Comparison of ENCODE assay signal across 11 cellular contexts in the genomic region with DNA sequence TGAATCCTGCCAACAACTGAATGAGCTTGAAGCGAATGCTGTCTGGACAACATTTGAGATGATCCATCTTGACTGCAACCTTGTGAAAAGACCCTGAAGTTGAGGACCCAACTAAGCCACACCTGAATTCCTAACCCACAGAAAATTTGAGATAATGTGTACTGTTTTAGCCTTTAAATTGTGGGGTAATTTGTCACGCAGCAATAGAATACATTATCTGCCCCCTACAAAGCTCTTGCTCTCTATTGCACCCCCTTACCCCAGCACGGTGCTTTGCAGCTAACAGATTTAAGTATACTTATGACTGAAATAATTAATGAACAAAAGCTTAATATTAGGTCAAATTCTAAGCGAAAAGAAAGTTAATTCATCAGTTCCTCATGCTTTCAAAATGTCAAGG. TPM values are rescaled to one million over a fixed set of nuclear protein-coding genes. Genes with fewer than 3 reads are reported as not detected.
DNase-seq lines count a peak whose midpoint lies in the region; ATAC-seq and TF ChIP-seq lines count a peak whose summit lies in the region.
"Had no signal": no experiment of that assay in that cellular context is flagged by ENCODE, and none has a peak within 500 bp of the region (broad histone marks: within the 10 kb centered on the region; RNA-seq: fewer than 3 reads in every experiment).

No MANE protein-coding gene starts in this region.

- no peak overlapping the region for H2BK12ac ChIP-seq in H9 (ENCODE audit: insufficient read length, low read depth, low read length)

- H3K4me1 Mint-ChIP-seq in CD4-positive, alpha-beta memory T cell, result peaks cover 6 to 19% (median 9%) of the 10 kb centered on the region in 4 donors
- peaks cover 12 to 23% of the 10 kb centered on the region in 2 experiments for H3K4me1 Mint-ChIP-seq in H9
- H3K4me1 Mint-ChIP-seq in activated CD8-positive, alpha-beta T cell treated with anti-CD3 and anti-CD28 coated beads for 36 hours (ENCODE audit: low read depth), result peaks cover 23% of the 10 kb centered on the region
- peaks cover 7 to 42% (median 16%) of the 10 kb centered on the region in 7 donors for H3K4me1 Mint-ChIP-seq in naive thymus-derived CD4-positive, alpha-beta T cell

- no peaks in the 10 kb centered on the region for H3K36me3 ChIP-seq in CD4-positive, alpha-beta memory T cell (ENCODE audit: insufficient read depth, low read length)
- H3K36me3 ChIP-seq in naive thymus-derived CD4-positive, alpha-beta T cell (ENCODE audit: control insufficient read depth in 2 of 3, insufficient read depth in 3 of 3, low read length in 3 of 3), result peaks cover 0 to 4% (median 0%) of the 10 kb centered on the region in 3 experiments
- H3K36me3 ChIP-seq: sigmoid colon had no signal

- no peaks in the 10 kb centered on the region for H3K79me1 ChIP-seq in H9 (ENCODE audit: insufficient read depth, low read depth, low read length, poor library complexity, severe bottlenecking)

- H3K14ac ChIP-seq in H9 (ENCODE audit: insufficient read depth, low read length), result no peak overlapping the region

- no peaks in the 10 kb centered on the region for H3K27me3 Mint-ChIP-seq in CD4-positive, alpha-beta memory T cell
- H3K27me3 Mint-ChIP-seq in H9 (ENCODE audit: low read depth), result peaks cover 15% of the 10 kb centered on the region
- no peaks in the 10 kb centered on the region for H3K27me3 Mint-ChIP-seq in activated CD8-positive, alpha-beta T cell treated with anti-CD3 and anti-CD28 coated beads for 36 hours
- H3K27me3 Mint-ChIP-seq in naive thymus-derived CD4-positive, alpha-beta T cell, result no peaks in the 10 kb centered on the region

- H3K36me3 Mint-ChIP-seq in CD4-positive, alpha-beta memory T cell, result no peaks in the 10 kb centered on the region
- H3K36me3 Mint-ChIP-seq in H9 (ENCODE audit: insufficient read depth in 1 of 3, low read depth in 3 of 3), result peaks cover 9 to 33% (median 23%) of the 10 kb centered on the region in 3 experiments; a peak in 6 of 7 replicates
- peaks cover 29% of the 10 kb centered on the region for H3K36me3 Mint-ChIP-seq in activated CD8-positive, alpha-beta T cell treated with anti-CD3 and anti-CD28 coated beads for 36 hours (ENCODE audit: low read depth)
- peaks cover 0 to 11% (median 0%) of the 10 kb centered on the region in 5 donors for H3K36me3 Mint-ChIP-seq in naive thymus-derived CD4-positive, alpha-beta T cell

- H4K8ac ChIP-seq in H9 (replicated peaks; ENCODE audit: insufficient read length, low read depth, low read length), result no peak overlapping the region

- peaks cover 7% of the 10 kb centered on the region for H3K4me1 ChIP-seq in CD4-positive, alpha-beta memory T cell (ENCODE audit: insufficient read depth, low read length)
- no peaks in the 10 kb centered on the region; the same call in 1 of the 2 replicates for H3K4me1 ChIP-seq in H9 (ENCODE audit: insufficient read depth, low read length)
- peaks cover 6% of the 10 kb centered on the region in 2 donors for H3K4me1 ChIP-seq in naive thymus-derived CD4-positive, alpha-beta T cell (ENCODE audit: control insufficient read depth in 2 of 2, insufficient read depth in 2 of 2, low read length in 2 of 2)

- POLR2A ChIA-PET in CD4-positive, alpha-beta memory T cell (lab: Charles Lee; ENCODE audit: partially characterized antibody), result interaction anchor here (0.5 to 5.3 kb wide), 5 partner anchors 29 to 88 kb away, joined by 3 to 45 read pairs (median 21); a partner anchor contains a TSS
- POLR2A ChIA-PET in activated CD8-positive, alpha-beta T cell treated with anti-CD3 and anti-CD28 coated beads for 36 hours (lab: Charles Lee), result interaction anchor here (0.8 to 2.1 kb wide), 4 partner anchors 10 to 100 kb away, joined by 3 to 5 read pairs (median 3); a partner anchor contains a TSS
- POLR2A ChIA-PET in naive thymus-derived CD4-positive, alpha-beta T cell (lab: Charles Lee), result interaction anchor here (3.2 kb wide), 1 partner anchor 51 kb away, joined by 25 read pairs; a partner anchor contains a TSS

- H3T11ph ChIP-seq in H9 (ENCODE audit: low read length), result no peak overlapping the region

- no peak overlapping the region for H3K27ac ChIP-seq in CD4-positive, alpha-beta memory T cell (ENCODE audit: low read depth, low read length)
- no peak overlapping the region for H3K27ac ChIP-seq in H9 (ENCODE audit: insufficient read length, low read depth, low read length)
- no peak overlapping the region for H3K27ac ChIP-seq in naive thymus-derived CD4-positive, alpha-beta T cell (ENCODE audit: low read depth, low read length)
- H3K27ac ChIP-seq: heart right ventricle, sigmoid colon, stomach had no signal

- 0 out of 2 replicates have a peak, but pooled peaks cover 4% of the 10 kb centered on the region for H3K79me2 ChIP-seq in H9 (ENCODE audit: insufficient read depth, low read length)

- CTCF ChIA-PET in CD4-positive, alpha-beta memory T cell (lab: Charles Lee; ENCODE audit: partially characterized antibody), result interaction anchor here (0.6 to 2.1 kb wide), 2 partner anchors 18 to 66 kb away, joined by 3 to 7 read pairs; a partner anchor contains a TSS
- CTCF ChIA-PET in activated CD8-positive, alpha-beta T cell treated with anti-CD3 and anti-CD28 coated beads for 36 hours (lab: Charles Lee), result interaction anchor here (0.6 to 1.4 kb wide), 2 partner anchors 175 to 1091 kb away, joined by 4 read pairs; no protein-coding TSS in a partner anchor
- CTCF ChIA-PET in naive thymus-derived CD4-positive, alpha-beta T cell (lab: Charles Lee), result no interaction called here

- no peak for TF ChIP-seq CTCF in H9 (conservative IDR thresholded peaks at IDR 0.05)
- TF ChIP-seq CTCF in activated CD8-positive, alpha-beta T cell treated with anti-CD3 and anti-CD28 coated beads for 36 hours (IDR thresholded peaks at IDR 0.05), result no peak

- no peaks in the 10 kb centered on the region for H3K27me3 ChIP-seq in CD4-positive, alpha-beta memory T cell (ENCODE audit: insufficient read depth, low read length)
- H3K27me3 ChIP-seq in H9 (ENCODE audit: insufficient read depth, low read length), result no peaks in the 10 kb centered on the region
- H3K27me3 ChIP-seq in naive thymus-derived CD4-positive, alpha-beta T cell (ENCODE audit: control insufficient read depth in 2 of 2, insufficient read depth in 2 of 2, low read length in 2 of 2), result no peaks in the 10 kb centered on the region
- H3K27me3 ChIP-seq: heart right ventricle, sigmoid colon, stomach had no signal

- no peak overlapping the region for H3K4me2 ChIP-seq in H9 (ENCODE audit: insufficient read depth, insufficient read length, low read length)

- no peak overlapping the region for H2BK5ac ChIP-seq in H9 (ENCODE audit: insufficient read length, low read length)

- H3K27ac Mint-ChIP-seq in CD4-positive, alpha-beta memory T cell, result no peak overlapping the region
- no peak overlapping the region; a peak in 1 of 7 replicates for H3K27ac Mint-ChIP-seq in H9
- H3K27ac Mint-ChIP-seq in activated CD8-positive, alpha-beta T cell treated with anti-CD3 and anti-CD28 coated beads for 36 hours, result no peak overlapping the region
- H3K27ac Mint-ChIP-seq in naive thymus-derived CD4-positive, alpha-beta T cell, result peak overlapping the region in 2 of 9 donors; percentile 31 to 84

- H2AK5ac ChIP-seq in H9 (ENCODE audit: insufficient read length, low read length), result no peak overlapping the region

- H3K56ac ChIP-seq in H9 (ENCODE audit: insufficient read length, low read depth, low read length), result no peak overlapping the region

- no peak overlapping the region for H3K4me3 ChIP-seq in CD4-positive, alpha-beta memory T cell (ENCODE audit: low read length in 2 of 2)
- H3K4me3 ChIP-seq in naive thymus-derived CD4-positive, alpha-beta T cell (ENCODE audit: low read length), result no peak overlapping the region
- H3K4me3 ChIP-seq: heart right ventricle, sigmoid colon had no signal

- H4K91ac ChIP-seq in H9 (ENCODE audit: insufficient read length, low read depth, low read length), result no peak overlapping the region

- intact Hi-C loops in CD4-positive, alpha-beta memory T cell (cut with micrococcal nuclease), result no loop called here
- intact Hi-C loops in activated CD8-positive, alpha-beta T cell treated with anti-CD3 and anti-CD28 coated beads for 36 hours (cut with micrococcal nuclease), result no loop called here
- intact Hi-C loops in naive thymus-derived CD4-positive, alpha-beta T cell (cut with micrococcal nuclease), result loop anchor here in 1 of 2 donors (5.0 kb wide), 1 partner anchor 626 kb away; a partner anchor contains a TSS

- H3K9ac ChIP-seq in H9 (ENCODE audit: extremely low read depth, insufficient read length, low read length), result no peak overlapping the region

- H2BK120ac ChIP-seq in H9 (ENCODE audit: low read depth, low read length, poor library complexity, severe bottlenecking), result no peak overlapping the region

- H4K5ac ChIP-seq in H9 (ENCODE audit: insufficient read length, low read depth, low read length), result no peak overlapping the region

- DNase-seq in CD4-positive, alpha-beta memory T cell, result no peak
- DNase-seq in H9 (no peak), epidermal melanocyte (ENCODE audit: insufficient read length, low spot score) (no peak), AML-193 (lab: John Stamatoyannopoulos, UW) (no peak)
- no peak for DNase-seq in activated CD8-positive, alpha-beta T cell treated with anti-CD3 and anti-CD28 coated beads for 36 hours
- no peak for DNase-seq in naive thymus-derived CD4-positive, alpha-beta T cell
- DNase-seq in activated CD4-positive, CD25-positive, alpha-beta regulatory T cell treated with anti-CD3 and anti-CD28 coated beads, Interleukin-2, amount 50 U/mL, for 72 hours, result no peak
- DNase-seq: heart right ventricle, left colon, sigmoid colon, stomach had no signal

- H2AFZ ChIP-seq in H9 (ENCODE audit: low read length), result no peak overlapping the region

- no CpG with 5 or more reads among the region's 4 CpGs for WGBS in H9 (ENCODE audit: extremely low coverage, insufficient read length, low lambda C conversion rate)

- peak overlapping the region in 5 of 8 donors; percentile 7 to 89 (median 62) for H3K4me3 Mint-ChIP-seq in CD4-positive, alpha-beta memory T cell
- H3K4me3 Mint-ChIP-seq in H9, result peak overlapping the region; percentile 49 to 93
- peak overlapping the region; percentile 92 for H3K4me3 Mint-ChIP-seq in activated CD8-positive, alpha-beta T cell treated with anti-CD3 and anti-CD28 coated beads for 36 hours
- peak overlapping the region in 7 of 10 donors; percentile 7 to 87 (median 59) for H3K4me3 Mint-ChIP-seq in naive thymus-derived CD4-positive, alpha-beta T cell

- no peaks in the 10 kb centered on the region for H3K23me2 ChIP-seq in H9 (ENCODE audit: insufficient read length, low read depth, low read length, poor library complexity, severe bottlenecking)

- H2BK20ac ChIP-seq in H9 (ENCODE audit: low read depth, low read length, poor library complexity, severe bottlenecking), result no peak overlapping the region

- no peak overlapping the region for H2BK15ac ChIP-seq in H9 (ENCODE audit: low read depth, low read length)

- no peaks in the 10 kb centered on the region for H3K9me3 Mint-ChIP-seq in CD4-positive, alpha-beta memory T cell
- H3K9me3 Mint-ChIP-seq in H9, result peaks cover 0 to 3% of the 10 kb centered on the region in 2 experiments; a peak in 1 of 5 replicates
- no peaks in the 10 kb centered on the region for H3K9me3 Mint-ChIP-seq in activated CD8-positive, alpha-beta T cell treated with anti-CD3 and anti-CD28 coated beads for 36 hours
- no peaks in the 10 kb centered on the region for H3K9me3 Mint-ChIP-seq in naive thymus-derived CD4-positive, alpha-beta T cell

- no peaks in the 10 kb centered on the region for H4K20me1 ChIP-seq in H9 (ENCODE audit: control insufficient read depth, insufficient read depth, insufficient read length)

- no peak overlapping the region for H3K23ac ChIP-seq in H9 (ENCODE audit: insufficient read length, low read depth, low read length)

- H3K9me3 ChIP-seq in CD4-positive, alpha-beta memory T cell (ENCODE audit: control insufficient read depth in 1 of 2, low read length in 2 of 2), result no peaks in the 10 kb centered on the region
- H3K9me3 ChIP-seq in H9 (ENCODE audit: control insufficient read depth, low read depth, low read length), result no peaks in the 10 kb centered on the region
- no peaks in the 10 kb centered on the region for H3K9me3 ChIP-seq in naive thymus-derived CD4-positive, alpha-beta T cell (ENCODE audit: control insufficient read depth in 2 of 3, low read length in 3 of 3)
- H3K9me3 ChIP-seq: heart right ventricle, sigmoid colon, stomach had no signal

- H3K18ac ChIP-seq in H9 (ENCODE audit: insufficient read length, low read depth, low read length), result no peak overlapping the region

- H3K4ac ChIP-seq in H9 (ENCODE audit: low read depth, low read length), result no peak overlapping the region

- no peak for ATAC-seq in activated CD8-positive, alpha-beta T cell treated with anti-CD3 and anti-CD28 coated beads for 36 hours
- no peak for ATAC-seq in naive thymus-derived CD4-positive, alpha-beta T cell
- ATAC-seq: heart right ventricle, left colon had no signal

RNA-seq across cellular contexts. Expression of a gene that starts 1.6 kb away (rescaled TPM):
- total RNA-seq in CD4-positive, alpha-beta memory T cell, result 1 to 10 TPM; 1.6 to 1.9 TPM
- 1 to 10 TPM; 2.2 to 3.1 TPM for polyA plus RNA-seq in CD4-positive, alpha-beta memory T cell
- 24.1 and 25.7 TPM in 2 replicates for total RNA-seq in H9 (2021)
- total RNA-seq in activated CD8-positive, alpha-beta T cell treated with anti-CD3 and anti-CD28 coated beads for 36 hours, result 10 to 100 TPM; 36.3 to 36.5 TPM
- 10 to 100 TPM in 1 of 5 experiments, 1 to 10 TPM in 3, under 1 TPM in 1; 0.80 to 23.1 (median 1.2) TPM for total RNA-seq in naive thymus-derived CD4-positive, alpha-beta T cell
- polyA plus RNA-seq in naive thymus-derived CD4-positive, alpha-beta T cell, result 1 to 10 TPM in 1 of 2 donors, under 1 TPM in 1; 0.90 to 2.1 TPM

RNA-seq across cellular contexts. Expression of a gene that starts 6.5 kb away (rescaled TPM):
- total RNA-seq in CD4-positive, alpha-beta memory T cell, result 10 to 100 TPM; 12.9 to 13.6 TPM
- polyA plus RNA-seq in CD4-positive, alpha-beta memory T cell, result 1 to 10 TPM; 2.0 to 2.8 TPM
- not detected in 2 replicates for total RNA-seq in H9 (2021)
- total RNA-seq in activated CD8-positive, alpha-beta T cell treated with anti-CD3 and anti-CD28 coated beads for 36 hours, result 1 to 10 TPM in 1 of 2 experiments, under 1 TPM in 1; 0.98 to 1.2 TPM
- 10 to 100 TPM in 3 of 5 experiments, 1 to 10 TPM in 2; 2.6 to 18.0 (median 12.2) TPM for total RNA-seq in naive thymus-derived CD4-positive, alpha-beta T cell
- 1 to 10 TPM; 5.5 to 6.1 TPM for polyA plus RNA-seq in naive thymus-derived CD4-positive, alpha-beta T cell

RNA-seq across cellular contexts. Expression of a gene that starts 51.4 kb away (rescaled TPM):
- 1 to 10 TPM; 8.7 to 9.8 TPM for total RNA-seq in CD4-positive, alpha-beta memory T cell
- polyA plus RNA-seq in CD4-positive, alpha-beta memory T cell, result 10 to 100 TPM; 17.9 to 18.1 TPM
- total RNA-seq in H9 (2021), result 26.1 and 26.3 TPM in 2 replicates
- total RNA-seq in activated CD8-positive, alpha-beta T cell treated with anti-CD3 and anti-CD28 coated beads for 36 hours, result 10 to 100 TPM; 10.4 to 11.0 TPM
- 10 to 100 TPM in 2 of 5 experiments, 1 to 10 TPM in 3; 7.1 to 15.8 (median 9.0) TPM for total RNA-seq in naive thymus-derived CD4-positive, alpha-beta T cell
- 10 to 100 TPM; 10.1 to 15.7 TPM for polyA plus RNA-seq in naive thymus-derived CD4-positive, alpha-beta T cell
